2 cellular contexts compared by ENCODE assay signal in genomic region chr15:74094561-74094960, GRCh38. TPM values are rescaled to one million over a fixed set of nuclear protein-coding genes. Genes with fewer than 3 reads are reported as not detected.
"Had no signal": no experiment of that assay in that cellular context is flagged by ENCODE, and none has a peak within 500 bp of the region (broad histone marks: within the 10 kb centered on the region; RNA-seq: fewer than 3 reads in every experiment).

No MANE protein-coding gene starts in this region.

RNA-seq across cellular contexts. Expression of gene GOLGA6A, which starts 12.2 kb away (rescaled TPM):
- total RNA-seq: G401, GM12878 had no signal
- polyA plus RNA-seq: GM12878 had no signal

RNA-seq across cellular contexts. Expression of gene ISLR2, which starts 35.8 kb away (rescaled TPM):
- total RNA-seq: G401 had no signal
